8 cellular contexts compared by ENCODE assay signal in genomic region chr2:119760876-119761275, GRCh38. TPM values are rescaled to one million over a fixed set of nuclear protein-coding genes. Genes with fewer than 3 reads are reported as not detected.
DNase-seq lines count a peak whose midpoint lies in the region; ATAC-seq and TF ChIP-seq lines count a peak whose summit lies in the region.

No MANE protein-coding gene starts in this region.

- intact Hi-C loops in uterus (cut with DNase I; ENCODE audit: low total_unique reads) = no loop called here

- no peak for DNase-seq in DND-41
- DNase-seq in Jurkat, Clone E6-1 (ENCODE audit: low read depth, low spot score) = no peak
- no peak for DNase-seq in astrocyte of the cerebellum (ENCODE audit: low read depth)
- DNase-seq in uterus = no peak
- no peak for DNase-seq in left lobe of liver (ENCODE audit: low spot score)
- no peak for DNase-seq in iPS-NIHi7 (ENCODE audit: extremely low spot score)
- DNase-seq in cerebellar nuclear complex (lab: John Stamatoyannopoulos, UW) = no peak

- in situ Hi-C loops in astrocyte of the cerebellum (cut with HindIII; ENCODE audit: low sequenced_read_pairs) = no loop called here

- no peak for TF ChIP-seq CTCF in DND-41 (IDR thresholded peaks at IDR 0.05; ENCODE audit: borderline replicate concordance, extremely low read depth, low read length, poor library complexity, severe bottlenecking)
- TF ChIP-seq CTCF in astrocyte of the cerebellum (IDR thresholded peaks at IDR 0.05; ENCODE audit: low read depth, low read length, missing control alignments) = no peak
- TF ChIP-seq CTCF in liver (IDR thresholded peaks at IDR 0.05; ENCODE audit: low read depth, low read length, missing input control) = no peak
- no peak for TF ChIP-seq CTCF in uterus (IDR thresholded peaks at IDR 0.05)

- no peaks in the 10 kb centered on the region; the same call in 1 of the 2 replicates for H3K36me3 ChIP-seq in DND-41 (ENCODE audit: insufficient read depth, low read length)
- H3K36me3 ChIP-seq in liver (ENCODE audit: control insufficient read depth in 4 of 4, insufficient read depth in 3 of 4, low read depth in 1 of 4, low read length in 3 of 4) = no peaks in the 10 kb centered on the region
- no peaks in the 10 kb centered on the region for H3K36me3 ChIP-seq in uterus

- peaks cover 57% of the 10 kb centered on the region for H3K4me1 ChIP-seq in DND-41 (ENCODE audit: insufficient read depth, low read length)
- H3K4me1 ChIP-seq in liver (ENCODE audit: control insufficient read depth in 4 of 4, insufficient read depth in 4 of 4, low read length in 3 of 4) = peaks cover 5 to 51% (median 35%) of the 10 kb centered on the region in 4 donors
- peaks cover 0 to 4% of the 10 kb centered on the region in 2 donors for H3K4me1 ChIP-seq in uterus

- no peak for ATAC-seq in DND-41 (ENCODE audit: insufficient read depth, low read depth)
- ATAC-seq in left lobe of liver = no peak

- H3K9ac ChIP-seq in DND-41 (ENCODE audit: low read depth, low read length) (peak overlapping the region; percentile 92), liver (ENCODE audit: low read depth in 1 of 2, low read length in 2 of 2) (peak overlapping the region; percentile 53 to 86)

- peak overlapping the region; percentile 88 for H2AFZ ChIP-seq in DND-41 (ENCODE audit: low read depth, low read length)

- H3K27ac ChIP-seq in DND-41 (ENCODE audit: low read length) = peak overlapping the region; percentile 93
- H3K27ac ChIP-seq in liver (ENCODE audit: low read depth in 1 of 2, low read length in 2 of 2) = peak overlapping the region in 1 of 2 donors; percentile 97
- no peak overlapping the region for H3K27ac ChIP-seq in uterus

- no peak for TF ChIP-seq POLR2A in uterus (IDR thresholded peaks at IDR 0.05)

- H3K4me3 ChIP-seq in DND-41 (ENCODE audit: low read depth in 1 of 2, low read length in 2 of 2) = peak overlapping the region; percentile 96 to 97
- peak overlapping the region; percentile 80 for H3K4me3 ChIP-seq in Jurkat, Clone E6-1 (ENCODE audit: low read length)
- H3K4me3 ChIP-seq in astrocyte of the cerebellum (ENCODE audit: low read depth, low read length) = peak overlapping the region; percentile 72
- peak overlapping the region; percentile 18 to 98 (median 65) for H3K4me3 ChIP-seq in liver (ENCODE audit: low read depth in 1 of 3, low read length in 3 of 3)
- H3K4me3 ChIP-seq in uterus = peak overlapping the region; percentile 84 to 97

- H3K79me2 ChIP-seq in DND-41 (ENCODE audit: insufficient read depth, low read length) = peaks cover 58% of the 10 kb centered on the region

- H3K27me3 ChIP-seq in DND-41 (ENCODE audit: insufficient read depth, low read length, poor library complexity) (no peaks in the 10 kb centered on the region), liver (ENCODE audit: control insufficient read depth in 4 of 4, insufficient read depth in 4 of 4, low read length in 3 of 4) (no peaks in the 10 kb centered on the region), uterus (no peaks in the 10 kb centered on the region)

- no peak for TF ChIP-seq RAD21 in liver (IDR thresholded peaks at IDR 0.05)

- H4K20me1 ChIP-seq in DND-41 (ENCODE audit: insufficient read depth, low read length) = no peaks in the 10 kb centered on the region; the same call in 1 of the 2 replicates

- 8% methylated on average over 5 of the region's 5 CpGs for WGBS in liver

- peak overlapping the region; percentile 72 for H3K4me2 ChIP-seq in DND-41 (ENCODE audit: insufficient read depth, low read length)

- no peaks in the 10 kb centered on the region for H3K9me3 ChIP-seq in DND-41 (ENCODE audit: insufficient read depth, low read length, severe bottlenecking)
- no peaks in the 10 kb centered on the region for H3K9me3 ChIP-seq in liver (ENCODE audit: control insufficient read depth in 4 of 4, low read length in 3 of 4)
- H3K9me3 ChIP-seq in uterus = no peaks in the 10 kb centered on the region

TF ChIP-seq in liver, 16 proteins besides CTCF, POLR2A, EP300 and RAD21:
- TF ChIP-seq MAX (IDR thresholded peaks at IDR 0.05) = no peak
- peak; percentile 37 for TF ChIP-seq ATF3 (IDR thresholded peaks at IDR 0.05)
TF ChIP-seq in liver: peak in this region for 1.

RNA-seq across cellular contexts. Expression of gene PTPN4, which starts 1.2 kb away (rescaled TPM):
- 13.5 TPM for polyA plus RNA-seq in Jurkat, Clone E6-1 (2012; ENCODE audit: insufficient read depth, insufficient read length)
- 10 to 100 TPM; 12.6 to 34.6 TPM for total RNA-seq in liver
- 1 to 10 TPM; 4.2 to 6.4 TPM for polyA plus RNA-seq in liver
- 10 to 100 TPM; 35.6 to 61.5 (median 51.6) TPM for total RNA-seq in uterus
- total RNA-seq in left lobe of liver = 22.4 TPM
